1 cellular context compared by ENCODE assay signal in genomic region chr15:81323944-81324881, GRCh38.
A peak's percentile ranks its signal among the peaks of the same experiment; 100 is the strongest.
TF ChIP-seq lines count a peak whose summit lies in the region.

Gene STARD5, minus strand, starts transcription at chr15:81324141. Its CDS starts 42 bp downstream, at chr15:81324099.

TF ChIP-seq in H1, 55 proteins besides CTCF, POLR2A, EP300 and RAD21 (continued from another document):
- TF ChIP-seq ATF2 (IDR thresholded peaks at IDR 0.05; ENCODE audit: low read length) (no peak), MAX (IDR thresholded peaks at IDR 0.05) (peak; percentile 48; the same call in 1 of the 2 replicates), BCL11A (IDR thresholded peaks at IDR 0.05; ENCODE audit: low read depth in 2 of 2, low read length in 2 of 2) (no peak), CREB1 (IDR thresholded peaks at IDR 0.05) (peak; percentile 7; the same call in 1 of the 2 replicates), TBP (IDR thresholded peaks at IDR 0.05; ENCODE audit: low read depth, low read length) (peak; percentile 95), E2F6 (IDR thresholded peaks at IDR 0.05) (peak; percentile 24; the same call in 1 of the 2 replicates), POLR2AphosphoS5 (IDR thresholded peaks at IDR 0.05; ENCODE audit: low read depth, low read length) (peak; percentile 87), GTF2F1 (IDR thresholded peaks at IDR 0.05; ENCODE audit: borderline replicate concordance, low read depth, low read length) (0 out of 2 replicates have a peak, but pooled peaks have one; percentile 24), RBBP5 (IDR thresholded peaks at IDR 0.05; ENCODE audit: borderline replicate concordance, low read depth, low read length) (peak; percentile 55; the same call in 1 of the 2 replicates), BACH1 (IDR thresholded peaks at IDR 0.05; ENCODE audit: low read length) (peak; percentile 33; the same call in 1 of the 2 replicates), SP2 (IDR thresholded peaks at IDR 0.05; ENCODE audit: low read length) (peak; percentile 28; the same call in 1 of the 2 replicates), PHF8 (conservative IDR thresholded peaks at IDR 0.05; ENCODE audit: low read depth, low read length) (peak; percentile 72), RXRA (IDR thresholded peaks at IDR 0.05; ENCODE audit: insufficient read depth, low read depth, low read length) (no peak), SIRT6 (IDR thresholded peaks at IDR 0.05; ENCODE audit: low read length) (no peak), TAF1 (IDR thresholded peaks at IDR 0.05; ENCODE audit: low read depth, low read length) (peak; percentile 99), CHD1 (IDR thresholded peaks at IDR 0.05; ENCODE audit: low read depth, low read length) (no peak), TAF7 (optimal IDR thresholded peaks at IDR 0.05; ENCODE audit: borderline replicate concordance, low read depth, low read length) (peak; percentile 97), KDM1A (IDR thresholded peaks at IDR 0.05; ENCODE audit: borderline replicate concordance, low read length) (no peak), NANOG (IDR thresholded peaks at IDR 0.05; ENCODE audit: insufficient read depth, low read depth, low read length, poor library complexity, severe bottlenecking) (no peak), KDM4A (IDR thresholded peaks at IDR 0.05; ENCODE audit: low read depth, low read length, severe bottlenecking) (peak; percentile 77)
